ENCODE assay signal across 9 cellular contexts in the genomic region with DNA sequence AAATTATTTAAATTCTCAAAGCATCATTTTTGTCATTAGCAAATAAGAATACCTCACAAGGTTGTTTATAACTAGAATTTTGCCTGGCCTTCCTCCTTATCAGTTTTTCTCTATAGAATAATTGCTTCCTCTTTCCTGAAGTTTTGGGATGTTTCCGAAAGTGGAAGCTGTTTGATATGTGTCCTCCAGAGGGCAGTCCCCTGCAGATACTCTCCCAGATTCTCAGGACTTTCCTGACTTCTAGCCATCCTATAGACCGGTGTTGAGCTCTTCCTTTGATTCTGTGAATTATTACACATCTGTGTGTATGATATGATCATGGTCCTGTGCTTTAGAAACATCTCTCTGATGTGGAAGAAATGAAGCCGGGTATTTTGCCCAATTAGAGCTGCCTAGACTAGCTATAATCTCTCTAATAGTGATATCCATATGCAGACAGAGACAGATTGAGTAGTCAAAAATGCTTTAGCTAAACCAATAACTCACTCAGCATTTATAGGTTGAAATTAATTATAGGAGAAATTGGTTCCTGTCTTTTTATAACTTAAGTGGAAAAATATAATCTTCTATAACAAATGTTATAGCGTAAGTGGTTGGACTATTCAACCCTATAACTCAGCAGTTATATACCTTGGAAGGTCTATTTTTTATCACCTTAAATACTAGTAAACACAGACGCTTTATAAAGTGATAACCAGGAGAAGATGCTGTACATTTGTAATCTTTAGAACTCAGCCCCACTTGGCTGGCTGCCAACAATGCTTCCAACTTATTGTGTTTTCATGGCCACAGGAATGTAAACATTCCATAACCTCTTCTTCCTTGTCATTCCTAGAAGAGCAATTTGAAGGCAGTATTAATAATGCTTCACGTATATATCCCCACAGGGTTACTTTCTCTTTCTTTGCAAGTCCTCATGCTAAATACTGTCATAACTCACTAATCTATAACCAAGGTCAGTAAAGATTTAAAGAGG.
DNase-seq lines count a peak whose midpoint lies in the region; ATAC-seq, FAIRE-seq and TF ChIP-seq lines count a peak whose summit lies in the region.
"Had no signal": no experiment of that assay in that cellular context is flagged by ENCODE, and none has a peak within 500 bp of the region (broad histone marks: within the 10 kb centered on the region; RNA-seq: fewer than 3 reads in every experiment).

No MANE protein-coding gene starts in this region.

- H3K9ac ChIP-seq in NT2/D1 (ENCODE audit: insufficient read length, low read depth), result no peak overlapping the region

- DNase-seq in GM19239 (ENCODE audit: insufficient read length, low spot score), result no peak
- DNase-seq in NT2/D1 (ENCODE audit: low read depth, low spot score), result peak; percentile 15
- peak; percentile 20 for DNase-seq in endothelial cell (ENCODE audit: low spot score)
- DNase-seq in pulmonary artery endothelial cell (ENCODE audit: low read depth, low spot score), result peak; percentile 11
- DNase-seq in activated gamma-delta T cell treated with Interleukin-2 at 50 U/mL for 16 hours, result no peak
- no peak for DNase-seq in CD4-positive, alpha-beta memory T cell
- DNase-seq in aorta, result no peak
- no peak for DNase-seq in stimulated activated CD4-positive, alpha-beta T cell treated with anti-CD3 and anti-CD28 coated beads, Interleukin-4, amount 100 ng/mL, for 4 hours

- POLR2A ChIA-PET in CD4-positive, alpha-beta memory T cell (lab: Charles Lee; ENCODE audit: partially characterized antibody), result no interaction called here

- no peaks in the 10 kb centered on the region for H3K36me3 ChIP-seq in NT2/D1 (ENCODE audit: insufficient read depth, insufficient read length, low read length)
- H3K36me3 ChIP-seq in CD4-positive, alpha-beta memory T cell (ENCODE audit: insufficient read depth, low read length), result no peaks in the 10 kb centered on the region
- H3K36me3 ChIP-seq in aorta (ENCODE audit: control insufficient read depth in 1 of 2, insufficient read depth in 2 of 2, low read length in 1 of 2), result no peaks in the 10 kb centered on the region

- TF ChIP-seq CTCF in endothelial cell (IDR thresholded peaks at IDR 0.05; ENCODE audit: unreplicated experiment), result peak; percentile 46

- ATAC-seq in aorta (ENCODE audit: low FRiP score), result no peak

- H3K4me3 ChIP-seq in NT2/D1 (ENCODE audit: insufficient read length, low read depth) (no peak overlapping the region), aorta (ENCODE audit: low read length in 2 of 2) (no peak overlapping the region)
- no peak overlapping the region for H3K4me3 ChIP-seq in CD4-positive, alpha-beta memory T cell (ENCODE audit: low read length in 2 of 2)

- no peaks in the 10 kb centered on the region for H3K27me3 Mint-ChIP-seq in endothelial cell (ENCODE audit: unreplicated experiment)
- H3K27me3 Mint-ChIP-seq in CD4-positive, alpha-beta memory T cell, result peaks cover 0 to 9% of the 10 kb centered on the region in 2 donors

- H3K27ac Mint-ChIP-seq in endothelial cell (ENCODE audit: unreplicated experiment), result no peak overlapping the region
- no peak overlapping the region for H3K27ac Mint-ChIP-seq in CD4-positive, alpha-beta memory T cell
- H3K27ac Mint-ChIP-seq: memory B cell had no signal

- no peaks in the 10 kb centered on the region for H3K27me3 ChIP-seq in NT2/D1 (ENCODE audit: insufficient read depth, insufficient read length)
- no peaks in the 10 kb centered on the region for H3K27me3 ChIP-seq in CD4-positive, alpha-beta memory T cell (ENCODE audit: insufficient read depth, low read length)
- H3K27me3 ChIP-seq in aorta (ENCODE audit: control insufficient read depth in 1 of 2, insufficient read depth in 2 of 2, low read length in 1 of 2), result no peaks in the 10 kb centered on the region

- H3K9me3 ChIP-seq in NT2/D1 (ENCODE audit: insufficient read depth, low read length) (no peaks in the 10 kb centered on the region), aorta (ENCODE audit: control insufficient read depth, low read length) (no peaks in the 10 kb centered on the region)
- H3K9me3 ChIP-seq in CD4-positive, alpha-beta memory T cell (ENCODE audit: control insufficient read depth in 1 of 2, low read length in 2 of 2), result no peaks in the 10 kb centered on the region

- H3K4me1 Mint-ChIP-seq in endothelial cell (ENCODE audit: unreplicated experiment), result peaks cover 6% of the 10 kb centered on the region
- H3K4me1 Mint-ChIP-seq in CD4-positive, alpha-beta memory T cell, result no peaks in the 10 kb centered on the region
- H3K4me1 Mint-ChIP-seq: memory B cell had no signal

- FAIRE-seq in GM19239 (lab: Jason Lieb, UNC), result peak; percentile 52

- CTCF ChIA-PET in CD4-positive, alpha-beta memory T cell (lab: Charles Lee; ENCODE audit: partially characterized antibody), result interaction anchor here (0.7 kb wide), 1 partner anchor 180 kb away, joined by 3 read pairs; no protein-coding TSS in a partner anchor

- H3K4me3 Mint-ChIP-seq in endothelial cell (ENCODE audit: unreplicated experiment), result no peak overlapping the region
- no peak overlapping the region for H3K4me3 Mint-ChIP-seq in CD4-positive, alpha-beta memory T cell
- H3K4me3 Mint-ChIP-seq: memory B cell had no signal

- no peaks in the 10 kb centered on the region for H3K36me3 Mint-ChIP-seq in endothelial cell (ENCODE audit: low read depth, unreplicated experiment)
- H3K36me3 Mint-ChIP-seq in CD4-positive, alpha-beta memory T cell, result no peaks in the 10 kb centered on the region
- H3K36me3 Mint-ChIP-seq: memory B cell had no signal

- no peak overlapping the region for H3K27ac ChIP-seq in CD4-positive, alpha-beta memory T cell (ENCODE audit: low read depth, low read length)
- no peak overlapping the region for H3K27ac ChIP-seq in aorta (ENCODE audit: low read depth in 1 of 2, low read length in 2 of 2)

- H3K9me3 Mint-ChIP-seq in endothelial cell (ENCODE audit: unreplicated experiment), result no peaks in the 10 kb centered on the region
- H3K9me3 Mint-ChIP-seq in CD4-positive, alpha-beta memory T cell, result no peaks in the 10 kb centered on the region

- WGBS in aorta, 2 donors, result 32 to 35% methylated on average over 6 of the region's 6 CpGs

- intact Hi-C loops in CD4-positive, alpha-beta memory T cell (cut with micrococcal nuclease), result no loop called here
- intact Hi-C loops in aorta (cut with DNase I), result loop anchor here (5.0 to 10.0 kb wide), 3 partner anchors 204 to 259 kb away; no protein-coding TSS in a partner anchor

- H3K4me1 ChIP-seq in NT2/D1 (ENCODE audit: insufficient read depth, insufficient read length), result no peaks in the 10 kb centered on the region
- no peaks in the 10 kb centered on the region for H3K4me1 ChIP-seq in CD4-positive, alpha-beta memory T cell (ENCODE audit: insufficient read depth, low read length)
- no peaks in the 10 kb centered on the region for H3K4me1 ChIP-seq in aorta (ENCODE audit: control insufficient read depth in 1 of 2, insufficient read depth in 2 of 2, low read length in 2 of 2)

Comparison
In these comparisons a context has a peak if more than half of its experiments do, and no peak if none do; other contexts are left out.
1. DNase-seq: peak in NT2/D1 (single experiment), endothelial cell (single experiment) and pulmonary artery endothelial cell (single experiment); none in GM19239 (single experiment), activated gamma-delta T cell treated with Interleukin-2 at 50 U/mL for 16 hours (single experiment), CD4-positive, alpha-beta memory T cell (0 of 5), aorta (0 of 2) and stimulated activated CD4-positive, alpha-beta T cell treated with anti-CD3 and anti-CD28 coated beads, Interleukin-4, amount 100 ng/mL, for 4 hours (0 of 2).